8 cellular contexts compared by ENCODE assay signal in genomic region chr5:74640450-74641013, GRCh38. TPM values are rescaled to one million over a fixed set of nuclear protein-coding genes. Genes with fewer than 3 reads are reported as not detected.
A peak's percentile ranks its signal among the peaks of the same experiment; 100 is the strongest.
DNase-seq lines count a peak whose midpoint lies in the region; ATAC-seq and TF ChIP-seq lines count a peak whose summit lies in the region.

TSS of gene ENC1 (minus strand) at chr5:74640728. CDS start at chr5:74636485, 4,243 bp downstream.

- H3K27ac ChIP-seq in SU-DHL-6 (ENCODE audit: low read depth, low read length) (no peak within 1 kb of the TSS), adipose tissue (ENCODE audit: low read depth, low read length) (peak within 1 kb of the TSS; percentile 81), heart right ventricle (peak within 1 kb of the TSS; percentile 61 to 97 (median 92)), upper lobe of right lung (peak within 1 kb of the TSS; percentile 93)

- DNase-seq in GM10248 (ENCODE audit: extremely low spot score) = peak; percentile 72
- peak; percentile 74 for DNase-seq in HEK293T (ENCODE audit: extremely low spot score)
- DNase-seq in MV-4-11 (lab: John Stamatoyannopoulos, UW) = peak; percentile 82
- peak; percentile 87 to 89 for DNase-seq in heart right ventricle
- DNase-seq in pons (ENCODE audit: low spot score) = peak; percentile 86
- peak; percentile 96 for DNase-seq in upper lobe of right lung

- H3K9ac ChIP-seq in SU-DHL-6 (ENCODE audit: low read length) = peak within 1 kb of the TSS; percentile 45

- H2AFZ ChIP-seq in SU-DHL-6 (ENCODE audit: low read depth, low read length, severe bottlenecking) = no peak within 1 kb of the TSS

- H3K9me2 ChIP-seq in SU-DHL-6 (replicated peaks; ENCODE audit: insufficient read depth, low read length) = no peaks in the 10 kb centered on the region

- CTCF ChIA-PET in GM10248 (lab: Yijun Ruan, JAX) = interaction anchor here (0.7 to 5.4 kb wide), 10 partner anchors 8 to 738 kb away, joined by 3 to 45 read pairs (median 4); no protein-coding TSS in a partner anchor
- CTCF ChIA-PET in HEK293T (lab: Yijun Ruan, JAX) = interaction anchor here (0.5 to 1.2 kb wide), 6 partner anchors 23 to 693 kb away, joined by 3 to 7 read pairs (median 4); no protein-coding TSS in a partner anchor

- no peaks in the 10 kb centered on the region for H3K79me2 ChIP-seq in SU-DHL-6 (ENCODE audit: insufficient read depth, low read length)

- H3K4me2 ChIP-seq in SU-DHL-6 (ENCODE audit: low read depth, low read length, poor library complexity, severe bottlenecking) = peak within 1 kb of the TSS; percentile 58

- H3K36me3 ChIP-seq in SU-DHL-6 (ENCODE audit: low read length) (no peaks in the 10 kb centered on the region), heart right ventricle (peaks cover 0 to 12% (median 3%) of the 10 kb centered on the region in 9 donors), upper lobe of right lung (no peaks in the 10 kb centered on the region)

- POLR2A ChIA-PET in GM10248 (lab: Yijun Ruan, JAX) (no interaction called here), HEK293T (lab: Yijun Ruan, JAX) (interaction anchor here (0.5 to 2.3 kb wide), 28 partner anchors 8 to 738 kb away, joined by 3 to 15 read pairs (median 3); no protein-coding TSS in a partner anchor)

- TF ChIP-seq CTCF in GM10248 (IDR thresholded peaks at IDR 0.05; ENCODE audit: control extremely low read depth, extremely low read depth, low read depth, missing control alignments) (peak; percentile 9), SU-DHL-6 (IDR thresholded peaks at IDR 0.05; ENCODE audit: insufficient read depth, low read length, poor library complexity, severe bottlenecking) (no peak), heart right ventricle (IDR thresholded peaks at IDR 0.05) (peak; percentile 44 to 70 (median 60)), upper lobe of right lung (IDR thresholded peaks at IDR 0.05) (peak; percentile 57)

- intact Hi-C loops in heart right ventricle (cut with DNase I) (loop anchor here in 9 of 10 donors (2.0 to 10.0 kb wide), 15 partner anchors 102 to 1046 kb away; no protein-coding TSS in a partner anchor), upper lobe of right lung (cut with DNase I) (loop anchor here (5.0 kb wide), 1 partner anchor 603 kb away; no protein-coding TSS in a partner anchor)

- H3K27me3 ChIP-seq in SU-DHL-6 (ENCODE audit: low read length) (no peaks in the 10 kb centered on the region), heart right ventricle (no peaks in the 10 kb centered on the region), upper lobe of right lung (no peaks in the 10 kb centered on the region)

- H3K9me3 ChIP-seq in SU-DHL-6 (ENCODE audit: insufficient read depth, low read length) = no peaks in the 10 kb centered on the region
- H3K9me3 ChIP-seq in heart right ventricle = no peaks in the 10 kb centered on the region
- H3K9me3 ChIP-seq in upper lobe of right lung = no peaks in the 10 kb centered on the region

- H3F3A ChIP-seq in SU-DHL-6 (ENCODE audit: insufficient read depth) = 0 out of 2 replicates have a peak, but pooled peaks cover 5% of the 10 kb centered on the region

- WGBS in adipose tissue, 3 donors = 0 to 1% (median 1%) methylated on average over 61 to 64 of the region's 64 CpGs
- 1% methylated on average over 57 to 64 of the region's 64 CpGs for WGBS in heart right ventricle, 2 donors

- ATAC-seq in heart right ventricle (peak; percentile 85 to 95 (median 89)), upper lobe of right lung (peak; percentile 93)

- peaks cover 5 to 67% (median 42%) of the 10 kb centered on the region in 9 donors for H3K4me1 ChIP-seq in heart right ventricle
- H3K4me1 ChIP-seq in upper lobe of right lung = peaks cover 38% of the 10 kb centered on the region

- no peaks in the 10 kb centered on the region for H4K20me1 ChIP-seq in SU-DHL-6 (ENCODE audit: low read depth, low read length)

- H3K4me3 ChIP-seq in SU-DHL-6 (ENCODE audit: insufficient read depth, low read length, poor library complexity, severe bottlenecking) = peak within 1 kb of the TSS; percentile 36
- H3K4me3 ChIP-seq in heart right ventricle = peak within 1 kb of the TSS; percentile 36 to 89 (median 81)
- H3K4me3 ChIP-seq in upper lobe of right lung = peak within 1 kb of the TSS; percentile 85

TF ChIP-seq in HEK293T, 16 proteins besides CTCF, POLR2A, EP300 and RAD21:
- peak; percentile 15; the same call in 1 of the 2 replicates for TF ChIP-seq TARDBP (IDR thresholded peaks at IDR 0.05)
- peak; percentile 52 for TF ChIP-seq CTBP1 (IDR thresholded peaks at IDR 0.05; ENCODE audit: borderline replicate concordance)
- no peak for TF ChIP-seq ZNF384 (IDR thresholded peaks at IDR 0.05)

RNA-seq across cellular contexts. Expression of gene ENC1, which starts in this region (rescaled TPM):
- polyA plus RNA-seq in adipose tissue (10 to 100 TPM in 1 of 3 donors, 1 to 10 TPM in 2; 4.4 to 11.1 (median 5.4) TPM), heart right ventricle (1 to 10 TPM; 2.1 to 2.6 TPM)
- total RNA-seq in heart right ventricle (1 to 10 TPM; 2.8 to 9.1 (median 4.0) TPM), upper lobe of right lung (15.0 TPM)
